ENCODE assay signal across 8 cellular contexts in the genomic region with DNA sequence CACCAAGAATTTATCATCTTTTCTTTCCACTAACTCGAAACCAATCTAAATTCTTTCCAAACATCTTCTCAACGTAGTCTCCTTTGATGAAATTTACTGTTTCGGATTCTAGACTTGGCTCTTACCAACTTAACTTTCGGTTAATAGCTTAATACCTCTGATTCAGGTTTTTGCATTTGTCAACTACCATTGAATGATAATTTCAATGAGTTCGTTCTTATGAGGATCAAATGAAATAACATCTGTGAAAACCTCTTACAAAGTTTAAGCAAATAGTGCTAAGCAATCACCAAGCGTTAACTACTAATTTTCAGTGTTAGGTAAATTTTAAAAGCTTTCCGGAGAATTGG. TPM values are rescaled to one million over a fixed set of nuclear protein-coding genes. Genes with fewer than 3 reads are reported as not detected.
DNase-seq lines count a peak whose midpoint lies in the region; ATAC-seq and TF ChIP-seq lines count a peak whose summit lies in the region.

No MANE protein-coding gene starts in this region.

- no peak for DNase-seq in activated naive CD4-positive, alpha-beta T cell treated with Interleukin-2 at 50 U/mL for 16 hours
- DNase-seq in astrocyte of the cerebellum (ENCODE audit: low read depth) (no peak), memory B cell (ENCODE audit: low spot score in 2 of 2) (no peak), NCI-H748 (lab: John Stamatoyannopoulos, UW; ENCODE audit: unreplicated experiment) (no peak), COLO829 (ENCODE audit: low spot score) (no peak)

- in situ Hi-C loops in astrocyte of the cerebellum (cut with HindIII; ENCODE audit: low sequenced_read_pairs) = no loop called here

- TF ChIP-seq CTCF in astrocyte of the cerebellum (IDR thresholded peaks at IDR 0.05; ENCODE audit: low read depth, low read length, missing control alignments) = no peak

- peaks cover 34% of the 10 kb centered on the region for H3K4me1 Mint-ChIP-seq in activated naive CD4-positive, alpha-beta T cell treated with anti-CD3 and anti-CD28 coated beads, Interleukin-2, amount 50 U/mL, for 24 hours
- H3K4me1 Mint-ChIP-seq in memory B cell = peaks cover 15% of the 10 kb centered on the region

- H3K36me3 Mint-ChIP-seq in activated naive CD4-positive, alpha-beta T cell treated with anti-CD3 and anti-CD28 coated beads, Interleukin-2, amount 50 U/mL, for 24 hours = peaks cover 2% of the 10 kb centered on the region
- H3K36me3 Mint-ChIP-seq in memory B cell = no peaks in the 10 kb centered on the region

- H3K9me3 Mint-ChIP-seq in activated naive CD4-positive, alpha-beta T cell treated with anti-CD3 and anti-CD28 coated beads, Interleukin-2, amount 50 U/mL, for 24 hours = no peaks in the 10 kb centered on the region
- no peaks in the 10 kb centered on the region for H3K9me3 Mint-ChIP-seq in memory B cell

- H3K4me1 ChIP-seq in urinary bladder (ENCODE audit: insufficient read depth) = peaks cover 2% of the 10 kb centered on the region

- H3K27ac Mint-ChIP-seq in activated naive CD4-positive, alpha-beta T cell treated with anti-CD3 and anti-CD28 coated beads, Interleukin-2, amount 50 U/mL, for 24 hours = peak overlapping the region; percentile 99
- H3K27ac Mint-ChIP-seq in memory B cell = peak overlapping the region; percentile 93

- H3K27me3 Mint-ChIP-seq in activated naive CD4-positive, alpha-beta T cell treated with anti-CD3 and anti-CD28 coated beads, Interleukin-2, amount 50 U/mL, for 24 hours = no peaks in the 10 kb centered on the region
- H3K27me3 Mint-ChIP-seq in memory B cell = no peaks in the 10 kb centered on the region

- ATAC-seq in memory B cell (ENCODE audit: low read depth) = no peak
- no peak for ATAC-seq in HG03457 (IDR thresholded peaks at IDR 0.05; ENCODE audit: unreplicated experiment)

- peak overlapping the region; percentile 99 for H3K27ac ChIP-seq in urinary bladder (ENCODE audit: low read depth)

- H3K4me3 ChIP-seq in astrocyte of the cerebellum (ENCODE audit: low read depth, low read length) (peak overlapping the region; percentile 68), urinary bladder (ENCODE audit: low read depth, low read length) (peak overlapping the region; percentile 98)

- H3K4me3 Mint-ChIP-seq in activated naive CD4-positive, alpha-beta T cell treated with anti-CD3 and anti-CD28 coated beads, Interleukin-2, amount 50 U/mL, for 24 hours = peak overlapping the region; percentile 98
- peak overlapping the region; percentile 100 for H3K4me3 Mint-ChIP-seq in memory B cell

- no peaks in the 10 kb centered on the region for H3K36me3 ChIP-seq in urinary bladder (ENCODE audit: insufficient read depth)

- WGBS in urinary bladder = 7% methylated on average over 7 of the region's 7 CpGs

RNA-seq across cellular contexts. Expression of gene NRBP1, which starts 0.6 kb away (rescaled TPM):
- 87.7 TPM for total RNA-seq in urinary bladder
- 113 TPM for polyA plus RNA-seq in urinary bladder

RNA-seq across cellular contexts. Expression of gene KRTCAP3, which starts 14.3 kb away (rescaled TPM):
- total RNA-seq in urinary bladder = 2.5 TPM
- 12.7 TPM for polyA plus RNA-seq in urinary bladder

RNA-seq across cellular contexts. Expression of gene PPM1G, which starts 18.4 kb away (rescaled TPM):
- total RNA-seq in urinary bladder = 30.0 TPM
- 65.5 TPM for polyA plus RNA-seq in urinary bladder

RNA-seq across cellular contexts. Expression of gene ZNF513, which starts 47.3 kb away (rescaled TPM):
- total RNA-seq in urinary bladder = 6.1 TPM
- 19.9 TPM for polyA plus RNA-seq in urinary bladder

RNA-seq across cellular contexts. Expression of gene SNX17, which starts 57.4 kb away (rescaled TPM):
- total RNA-seq in urinary bladder = 69.8 TPM
- 105 TPM for polyA plus RNA-seq in urinary bladder
